11 cellular contexts compared by ENCODE assay signal in genomic region chr16:386641-387156, GRCh38. TPM values are rescaled to one million over a fixed set of nuclear protein-coding genes. Genes with fewer than 3 reads are reported as not detected.
A peak's percentile ranks its signal among the peaks of the same experiment; 100 is the strongest.
DNase-seq lines count a peak whose midpoint lies in the region; ATAC-seq lines count a peak whose summit lies in the region.
"Had no signal": no experiment of that assay in that cellular context is flagged by ENCODE, and none has a peak within 500 bp of the region (broad histone marks: within the 10 kb centered on the region; RNA-seq: fewer than 3 reads in every experiment).

No MANE protein-coding gene starts in this region.

- no peak overlapping the region for H3K18ac ChIP-seq in neuronal stem cell (ENCODE audit: low read length)

- DNase-seq in MV-4-11 (lab: John Stamatoyannopoulos, UW) = peak; percentile 37
- DNase-seq in neuronal stem cell (ENCODE audit: low spot score) = no peak
- no peak for DNase-seq in NOMO-1 treated with dmso at 0.1 percent for 144 hours (lab: John Stamatoyannopoulos, UW; ENCODE audit: unreplicated experiment)
- DNase-seq in AG08396 (ENCODE audit: low spot score) = no peak
- no peak for DNase-seq in occipital lobe (lab: John Stamatoyannopoulos, UW)
- DNase-seq: activated CD4-positive, alpha-beta memory T cell treated with anti-CD3 and anti-CD28 coated beads for 36 hours; activated naive CD8-positive, alpha-beta T cell treated with anti-CD3 and anti-CD28 coated beads, Interleukin-2, amount 50 U/mL, for 24 hours; COR-L47 had no signal

- H3K14ac ChIP-seq in neuronal stem cell (ENCODE audit: low read length) = no peak overlapping the region

- H3K4me2 ChIP-seq in BLaER1 = peak overlapping the region; percentile 37; the same call in 1 of the 2 replicates
- no peak overlapping the region for H3K4me2 ChIP-seq in neuronal stem cell (ENCODE audit: insufficient read depth, low read length, poor library complexity, severe bottlenecking)

- no peak overlapping the region for H2BK120ac ChIP-seq in neuronal stem cell (ENCODE audit: low read depth, low read length)

- H2BK15ac ChIP-seq in neuronal stem cell (ENCODE audit: low read length) = no peak overlapping the region

- H3K4me3 ChIP-seq in BLaER1 (no peak overlapping the region), ectodermal cell (ENCODE audit: insufficient read depth, low read depth, low read length) (no peak overlapping the region), neuronal stem cell (ENCODE audit: low read length in 2 of 2) (no peak overlapping the region)

- H3K36me3 ChIP-seq in BLaER1 (no peaks in the 10 kb centered on the region), ectodermal cell (ENCODE audit: control insufficient read depth, insufficient read depth, low read length) (no peaks in the 10 kb centered on the region), neuronal stem cell (replicated peaks in 1 of 2; ENCODE audit: control insufficient read depth in 2 of 2, insufficient read depth in 2 of 2, low read length in 2 of 2) (no peaks in the 10 kb centered on the region)

- H3K9me3 ChIP-seq in BLaER1 = no peaks in the 10 kb centered on the region
- H3K9me3 ChIP-seq in ectodermal cell (ENCODE audit: control insufficient read depth, low read length) = no peaks in the 10 kb centered on the region
- no peaks in the 10 kb centered on the region for H3K9me3 ChIP-seq in neuronal stem cell (replicated peaks in 1 of 2; ENCODE audit: control insufficient read depth in 2 of 2, insufficient read depth in 1 of 2, low read depth in 1 of 2, low read length in 2 of 2)

- no peak overlapping the region for H4K8ac ChIP-seq in neuronal stem cell (ENCODE audit: low read depth, low read length)

- H3K4me1 ChIP-seq in BLaER1 (peaks cover 37% of the 10 kb centered on the region), ectodermal cell (ENCODE audit: control insufficient read depth, insufficient read depth, low read length) (peaks cover 12% of the 10 kb centered on the region), neuronal stem cell (ENCODE audit: control insufficient read depth in 2 of 2, insufficient read depth in 1 of 2, low read depth in 1 of 2, low read length in 2 of 2) (peaks cover 13 to 30% of the 10 kb centered on the region in 2 donors)

- 87% methylated on average over 19 of the region's 19 CpGs for WGBS in ectodermal cell, 2 experiments
- WGBS in neuronal stem cell (ENCODE audit: extremely low coverage in 2 of 2, insufficient read length in 2 of 2, insufficient replicate concordance in 1 of 2), 2 donors = no CpG with 5 or more reads among the region's 19 CpGs

- H3K27me3 ChIP-seq in BLaER1 (no peaks in the 10 kb centered on the region; the same call in 1 of the 2 replicates), ectodermal cell (ENCODE audit: control insufficient read depth, insufficient read depth, low read length, poor library complexity, severe bottlenecking) (peaks cover 24% of the 10 kb centered on the region), neuronal stem cell (ENCODE audit: control insufficient read depth in 3 of 3, insufficient read depth in 3 of 3, low read depth in 1 of 3, low read length in 3 of 3) (peaks cover 0 to 19% (median 7%) of the 10 kb centered on the region in 3 experiments)

- H3K23ac ChIP-seq in neuronal stem cell (ENCODE audit: low read depth, low read length, poor library complexity) = no peak overlapping the region

- no peak overlapping the region for H2AK5ac ChIP-seq in neuronal stem cell (ENCODE audit: low read depth, low read length)

- H2AFZ ChIP-seq in neuronal stem cell (ENCODE audit: low read length) = peak overlapping the region; percentile 35

- H4K91ac ChIP-seq in neuronal stem cell (ENCODE audit: low read depth, low read length, poor library complexity) = no peak overlapping the region

- no peak overlapping the region for H3K27ac ChIP-seq in BLaER1
- peak overlapping the region; percentile 55 for H3K27ac ChIP-seq in ectodermal cell (ENCODE audit: insufficient read depth, low read depth, low read length, poor library complexity, severe bottlenecking)
- no peak overlapping the region for H3K27ac ChIP-seq in neuronal stem cell (replicated peaks; ENCODE audit: low read length)

- H3K4ac ChIP-seq in neuronal stem cell (ENCODE audit: low read length) = no peak overlapping the region

- no peaks in the 10 kb centered on the region for H4K20me1 ChIP-seq in BLaER1

- no peak overlapping the region for H2BK5ac ChIP-seq in neuronal stem cell (ENCODE audit: low read length)

- no peak overlapping the region for H3K9ac ChIP-seq in BLaER1
- H3K9ac ChIP-seq in neuronal stem cell (ENCODE audit: low read depth, low read length, poor library complexity) = no peak overlapping the region

- no peak overlapping the region for H2BK12ac ChIP-seq in neuronal stem cell (ENCODE audit: low read length)

- peaks cover 1% of the 10 kb centered on the region for H3K79me1 ChIP-seq in neuronal stem cell (ENCODE audit: low read depth, low read length)

- ATAC-seq in GM18520 (IDR thresholded peaks at IDR 0.05; ENCODE audit: unreplicated experiment) = no peak
- ATAC-seq: activated naive CD8-positive, alpha-beta T cell treated with anti-CD3 and anti-CD28 coated beads, Interleukin-2, amount 50 U/mL, for 24 hours had no signal

RNA-seq across cellular contexts. Expression of gene PGAP6, which starts 4.9 kb away (rescaled TPM):
- polyA plus RNA-seq in ectodermal cell (2013, experiment 1 of 4) = 46.1 TPM
- polyA plus RNA-seq in ectodermal cell (2013, experiment 2 of 4) = 43.0 TPM
- polyA plus RNA-seq in ectodermal cell (2013, experiment 3 of 4) = 35.2 TPM
- 37.4 TPM for polyA plus RNA-seq in ectodermal cell (2013, experiment 4 of 4)
- polyA plus RNA-seq in neuronal stem cell (2013, experiment 1 of 2) = 30.5 TPM
- polyA plus RNA-seq in neuronal stem cell (2013, experiment 2 of 2) = 28.5 TPM
- total RNA-seq in occipital lobe = 14.3 TPM

RNA-seq across cellular contexts. Expression of gene NME4, which starts 10.3 kb away (rescaled TPM):
- polyA plus RNA-seq in ectodermal cell (2013, experiment 1 of 4) = 279 TPM
- polyA plus RNA-seq in ectodermal cell (2013, experiment 2 of 4) = 259 TPM
- 305 TPM for polyA plus RNA-seq in ectodermal cell (2013, experiment 3 of 4)
- 341 TPM for polyA plus RNA-seq in ectodermal cell (2013, experiment 4 of 4)
- 329 TPM for polyA plus RNA-seq in neuronal stem cell (2013, experiment 1 of 2)
- polyA plus RNA-seq in neuronal stem cell (2013, experiment 2 of 2) = 313 TPM
- 15.4 TPM for total RNA-seq in occipital lobe

RNA-seq across cellular contexts. Expression of gene DECR2, which starts 15.0 kb away (rescaled TPM):
- 27.4 TPM for polyA plus RNA-seq in ectodermal cell (2013, experiment 1 of 4)
- 28.0 TPM for polyA plus RNA-seq in ectodermal cell (2013, experiment 2 of 4)
- polyA plus RNA-seq in ectodermal cell (2013, experiment 3 of 4) = 25.3 TPM
- 27.1 TPM for polyA plus RNA-seq in ectodermal cell (2013, experiment 4 of 4)
- 17.1 TPM for polyA plus RNA-seq in neuronal stem cell (2013, experiment 1 of 2)
- 17.8 TPM for polyA plus RNA-seq in neuronal stem cell (2013, experiment 2 of 2)
- total RNA-seq in occipital lobe = 7.6 TPM

RNA-seq across cellular contexts. Expression of gene MRPL28, which starts 16.4 kb away (rescaled TPM):
- polyA plus RNA-seq in ectodermal cell (2013, experiment 1 of 4) = 86.3 TPM
- 87.0 TPM for polyA plus RNA-seq in ectodermal cell (2013, experiment 2 of 4)
- 68.8 TPM for polyA plus RNA-seq in ectodermal cell (2013, experiment 3 of 4)
- polyA plus RNA-seq in ectodermal cell (2013, experiment 4 of 4) = 81.9 TPM
- 68.8 TPM for polyA plus RNA-seq in neuronal stem cell (2013, experiment 1 of 2)
- 73.1 TPM for polyA plus RNA-seq in neuronal stem cell (2013, experiment 2 of 2)
- total RNA-seq in occipital lobe = 28.1 TPM

RNA-seq across cellular contexts. Expression of gene AXIN1, which starts 34.2 kb away (rescaled TPM):
- polyA plus RNA-seq in ectodermal cell (2013, experiment 1 of 4) = 30.4 TPM
- polyA plus RNA-seq in ectodermal cell (2013, experiment 2 of 4) = 30.3 TPM
- 24.6 TPM for polyA plus RNA-seq in ectodermal cell (2013, experiment 3 of 4)
- 27.8 TPM for polyA plus RNA-seq in ectodermal cell (2013, experiment 4 of 4)
- 19.3 TPM for polyA plus RNA-seq in neuronal stem cell (2013, experiment 1 of 2)
- polyA plus RNA-seq in neuronal stem cell (2013, experiment 2 of 2) = 18.9 TPM
- 18.7 TPM for total RNA-seq in occipital lobe
